Comparison of ENCODE assay signal across 10 cellular contexts in the genomic region with DNA sequence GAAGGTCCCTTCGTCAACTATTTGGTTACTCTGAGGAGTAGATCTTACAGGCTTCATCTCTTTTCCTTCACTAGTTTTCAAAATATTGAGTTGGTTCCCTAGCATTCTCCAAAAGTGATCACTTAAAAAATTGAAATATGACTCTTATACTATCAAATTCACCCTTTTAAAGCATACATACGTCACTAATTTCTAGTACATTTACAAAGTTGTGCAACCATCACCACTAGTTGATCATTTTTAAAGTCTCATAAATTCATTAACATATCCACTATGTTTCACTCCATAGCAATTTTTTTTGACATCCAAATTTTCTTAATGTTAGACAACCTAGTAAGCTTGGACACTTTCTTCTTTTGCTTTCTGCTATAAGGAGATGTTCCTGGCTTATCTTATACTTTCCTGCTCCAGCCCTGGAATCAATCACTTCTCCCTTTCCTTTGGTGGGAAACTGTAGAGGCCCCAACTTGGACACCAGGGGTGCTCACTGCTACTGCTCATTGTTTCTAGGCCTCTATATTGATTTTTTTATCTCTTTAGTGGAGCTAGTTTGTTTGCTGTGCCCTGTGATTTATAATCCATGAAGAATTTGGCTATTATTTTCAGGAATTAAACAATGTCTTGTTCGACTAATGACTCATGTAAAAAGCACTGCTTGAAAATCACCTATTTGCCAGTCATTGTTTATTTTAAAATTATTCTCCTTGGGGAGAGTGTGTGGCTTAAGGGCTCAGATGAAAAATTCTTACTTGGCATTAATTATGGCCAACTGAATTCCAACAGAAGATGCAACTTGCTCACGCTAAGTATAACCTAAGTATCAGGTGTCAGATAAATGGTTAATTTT. TPM values are rescaled to one million over a fixed set of nuclear protein-coding genes. Genes with fewer than 3 reads are reported as not detected.
DNase-seq lines count a peak whose midpoint lies in the region; ATAC-seq and TF ChIP-seq lines count a peak whose summit lies in the region.
"Had no signal": no experiment of that assay in that cellular context is flagged by ENCODE, and none has a peak within 500 bp of the region (broad histone marks: within the 10 kb centered on the region; RNA-seq: fewer than 3 reads in every experiment).

No MANE protein-coding gene starts in this region.

- H3K4me1 Mint-ChIP-seq in T-helper 1 cell treated with Interleukin-12 subunit alpha and Interleukin-12 subunit beta and Interleukin-4 antibody, amounts not matched to agents 30 μg/mL and 1 μg/mL, for 36 hours (ENCODE audit: low read depth): peaks cover 17% of the 10 kb centered on the region

- peak overlapping the region; percentile 100 for H3K27ac ChIP-seq in hepatocyte
- H3K27ac ChIP-seq in thoracic aorta: peak overlapping the region; percentile 61 to 93

- peak overlapping the region; percentile 7 for H3K27ac Mint-ChIP-seq in T-helper 1 cell treated with Interleukin-12 subunit alpha and Interleukin-12 subunit beta and Interleukin-4 antibody, amounts not matched to agents 30 μg/mL and 1 μg/mL, for 36 hours

- no peaks in the 10 kb centered on the region for H3K36me3 ChIP-seq in hepatocyte (replicated peaks; ENCODE audit: insufficient read depth, low read depth)
- no peaks in the 10 kb centered on the region for H3K36me3 ChIP-seq in thoracic aorta

- no peaks in the 10 kb centered on the region for H3K9me3 Mint-ChIP-seq in T-helper 1 cell treated with Interleukin-12 subunit alpha and Interleukin-12 subunit beta and Interleukin-4 antibody, amounts not matched to agents 30 μg/mL and 1 μg/mL, for 36 hours

- H3K4me2 ChIP-seq in hepatocyte: peak overlapping the region; percentile 60

- WGBS in hepatocyte (ENCODE audit: low lambda C conversion rate, missing lambda C conversion rate): 63% methylated on average over 4 of the region's 4 CpGs

- H3K9me3 ChIP-seq in hepatocyte (ENCODE audit: low read depth): no peaks in the 10 kb centered on the region
- H3K9me3 ChIP-seq in thoracic aorta: no peaks in the 10 kb centered on the region

- DNase-seq in T-helper 1 cell: no peak
- DNase-seq in RKO (ENCODE audit: low spot score): peak; percentile 14
- no peak for DNase-seq in hepatocyte (ENCODE audit: low spot score)
- DNase-seq in thoracic aorta (ENCODE audit: low spot score): no peak
- no peak for DNase-seq in SHP77 (lab: John Stamatoyannopoulos, UW)
- DNase-seq: kidney, NCI-H2081 treated with DMSO at 0.1 percent for 48 hours had no signal

- peaks cover 43% of the 10 kb centered on the region for H3K4me1 ChIP-seq in hepatocyte (ENCODE audit: insufficient read depth)
- H3K4me1 ChIP-seq in thoracic aorta (ENCODE audit: control insufficient read depth in 1 of 2, low read depth in 2 of 2): peaks cover 2 to 30% of the 10 kb centered on the region in 2 donors

- ATAC-seq in thoracic aorta (ENCODE audit: insufficient number of reproducible peaks, low FRiP score, low read depth) (no peak), esophagus mucosa (no peak), GM21381 (IDR thresholded peaks at IDR 0.05; ENCODE audit: unreplicated experiment) (no peak)

- no peaks in the 10 kb centered on the region for H3K27me3 ChIP-seq in hepatocyte
- no peaks in the 10 kb centered on the region for H3K27me3 ChIP-seq in thoracic aorta (replicated peaks; ENCODE audit: insufficient read depth)

- H3K4me3 ChIP-seq in hepatocyte (no peak overlapping the region), thoracic aorta (no peak overlapping the region)

- TF ChIP-seq CTCF in hepatocyte (IDR thresholded peaks at IDR 0.05; ENCODE audit: poor library complexity): no peak
- TF ChIP-seq CTCF in thoracic aorta (IDR thresholded peaks at IDR 0.05): no peak

- peak overlapping the region; percentile 43 for H2AFZ ChIP-seq in hepatocyte

- peaks cover 1% of the 10 kb centered on the region for H4K20me1 ChIP-seq in hepatocyte (ENCODE audit: insufficient read depth, poor library complexity, severe bottlenecking)

- H3K4me3 Mint-ChIP-seq in T-helper 1 cell treated with Interleukin-12 subunit alpha and Interleukin-12 subunit beta and Interleukin-4 antibody, amounts not matched to agents 30 μg/mL and 1 μg/mL, for 36 hours: no peak overlapping the region

- no peaks in the 10 kb centered on the region for H3K9me2 ChIP-seq in hepatocyte (replicated peaks; ENCODE audit: insufficient read depth)

- no peaks in the 10 kb centered on the region for H3K27me3 Mint-ChIP-seq in T-helper 1 cell treated with Interleukin-12 subunit alpha and Interleukin-12 subunit beta and Interleukin-4 antibody, amounts not matched to agents 30 μg/mL and 1 μg/mL, for 36 hours (ENCODE audit: low read depth)

- H3K79me2 ChIP-seq in hepatocyte: peaks cover 2% of the 10 kb centered on the region

- no peaks in the 10 kb centered on the region for H3K36me3 Mint-ChIP-seq in T-helper 1 cell treated with Interleukin-12 subunit alpha and Interleukin-12 subunit beta and Interleukin-4 antibody, amounts not matched to agents 30 μg/mL and 1 μg/mL, for 36 hours (ENCODE audit: low read depth)

RNA-seq across cellular contexts. Expression of a gene that starts 4.0 kb away (rescaled TPM):
- 71.7 and 74.0 TPM in 2 replicates for total RNA-seq in hepatocyte
- 28.4 and 31.5 TPM in 2 replicates for polyA plus RNA-seq in hepatocyte
- 10 to 100 TPM; 38.4 to 39.7 TPM for total RNA-seq in thoracic aorta
- 28.4 TPM for total RNA-seq in esophagus mucosa
